22 cellular contexts compared by ENCODE assay signal in the genomic region with DNA sequence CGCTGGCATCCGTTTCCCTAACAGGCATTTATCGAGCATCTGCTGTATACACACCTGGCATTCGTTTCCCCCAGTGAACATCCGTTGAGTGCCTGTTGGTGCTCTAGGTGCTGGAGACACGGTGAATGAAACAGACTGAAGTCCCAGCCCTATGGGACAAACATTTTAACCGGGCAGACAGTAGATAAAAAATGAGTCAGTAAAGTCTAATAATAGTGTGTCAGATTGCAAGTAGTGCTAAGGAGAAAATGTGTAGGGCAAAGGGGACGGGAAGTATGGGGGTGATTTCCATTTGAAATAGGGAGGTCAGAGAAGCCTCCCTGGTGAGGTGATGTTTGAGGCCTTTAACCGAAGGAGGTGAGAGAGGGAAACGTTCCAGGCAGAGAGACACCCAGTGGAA. TPM values are rescaled to one million over a fixed set of nuclear protein-coding genes. Genes with fewer than 3 reads are reported as not detected.
"Had no signal": no experiment of that assay in that cellular context is flagged by ENCODE, and none has a peak within 500 bp of the region (broad histone marks: within the 10 kb centered on the region; RNA-seq: fewer than 3 reads in every experiment).

No MANE protein-coding gene starts in this region.

- H3K27ac Mint-ChIP-seq: activated CD4-positive, alpha-beta T cell treated with anti-CD3 and anti-CD28 coated beads for 36 hours; natural killer cell; neural progenitor cell had no signal

- ATAC-seq: activated CD4-positive, alpha-beta T cell treated with anti-CD3 and anti-CD28 coated beads for 36 hours; body of pancreas; gastrocnemius medialis; natural killer cell; right lobe of liver; T-cell had no signal

- H3K36me3 Mint-ChIP-seq: natural killer cell had no signal

- H3K27me3 Mint-ChIP-seq: activated CD4-positive, alpha-beta T cell treated with anti-CD3 and anti-CD28 coated beads for 36 hours; activated naive CD4-positive, alpha-beta T cell treated with anti-CD3 and anti-CD28 coated beads, Interleukin-2, amount 10 ng/mL, durations not matched to agents 7 days and 5 days; T-cell had no signal

- DNase-seq: activated CD4-positive, alpha-beta T cell treated with anti-CD3 and anti-CD28 coated beads for 36 hours; activated CD4-positive, alpha-beta T cell treated with anti-CD3 and anti-CD28 coated beads, Interleukin-2, amount 50 U/mL, for 48 hours; activated CD4-positive, CD25-positive, alpha-beta regulatory T cell; activated effector memory CD4-positive, alpha-beta T cell treated with anti-CD3 and anti-CD28 coated beads, Interleukin-2, amount 50 U/mL, for 16 hours; activated naive CD4-positive, alpha-beta T cell treated with anti-CD3 and anti-CD28 coated beads, Interleukin-2, amount 10 ng/mL, durations not matched to agents 7 days and 5 days; anterior cingulate cortex; body of pancreas; cerebellar nuclear complex; colonic mucosa; effector CD8-positive, alpha-beta T cell; erythroblast; gastrocnemius medialis; hypothalamus; mesendoderm; natural killer cell; occipital lobe; right lobe of liver; stimulated activated CD4-positive, alpha-beta T cell treated with anti-CD3 and anti-CD28 coated beads, Interleukin-2, amount 100 ng/mL, for 48 hours; stimulated activated naive CD4-positive, alpha-beta T cell treated with Interleukin-2 at 50 U/mL for 16 hours; T-cell had no signal

- H3K4me3 Mint-ChIP-seq: activated CD4-positive, alpha-beta T cell treated with anti-CD3 and anti-CD28 coated beads for 36 hours; activated naive CD4-positive, alpha-beta T cell treated with anti-CD3 and anti-CD28 coated beads, Interleukin-2, amount 10 ng/mL, durations not matched to agents 7 days and 5 days; natural killer cell; neural progenitor cell; T-cell had no signal

- H3K9me3 Mint-ChIP-seq: activated naive CD4-positive, alpha-beta T cell treated with anti-CD3 and anti-CD28 coated beads, Interleukin-2, amount 10 ng/mL, durations not matched to agents 7 days and 5 days; natural killer cell; T-cell had no signal

RNA-seq across cellular contexts. Expression of gene SLC38A5, which starts 46.2 kb away (rescaled TPM):
- total RNA-seq: SK-MEL-5 had no signal
